In genomic region chr11:20364412-20364792, GRCh38 we compare ENCODE assay signal across 8 cellular contexts. TPM values are rescaled to one million over a fixed set of nuclear protein-coding genes. Genes with fewer than 3 reads are reported as not detected.
DNase-seq lines count a peak whose midpoint lies in the region; ATAC-seq and TF ChIP-seq lines count a peak whose summit lies in the region.

No MANE protein-coding gene starts in this region.

- H3K27ac Mint-ChIP-seq in activated CD8-positive, alpha-beta T cell treated with anti-CD3 and anti-CD28 coated beads for 36 hours, result peak overlapping the region; percentile 86
- H3K27ac Mint-ChIP-seq in stimulated activated memory B cell treated with anti-CD40 and anti-IgM and Interleukin-4, amounts not matched to agents 10 μg/mL and 1 μg/mL and 100 μg/mL, for 72 hours, result peak overlapping the region; percentile 88

- no peaks in the 10 kb centered on the region for H3K36me3 ChIP-seq in right atrium auricular region

- H3K27me3 Mint-ChIP-seq in activated CD8-positive, alpha-beta T cell treated with anti-CD3 and anti-CD28 coated beads for 36 hours, result no peaks in the 10 kb centered on the region
- H3K27me3 Mint-ChIP-seq in stimulated activated memory B cell treated with anti-CD40 and anti-IgM and Interleukin-4, amounts not matched to agents 10 μg/mL and 1 μg/mL and 100 μg/mL, for 72 hours, result no peaks in the 10 kb centered on the region

- peak overlapping the region; percentile 87 to 93 for H3K27ac ChIP-seq in right atrium auricular region

- CTCF ChIA-PET in activated CD8-positive, alpha-beta T cell treated with anti-CD3 and anti-CD28 coated beads for 36 hours (lab: Charles Lee), result interaction anchor here (0.9 to 3.8 kb wide), 3 partner anchors 9 to 236 kb away, joined by 3 to 29 read pairs (median 4); no protein-coding TSS in a partner anchor

- peak; percentile 31 for DNase-seq in NCI-H748 (lab: John Stamatoyannopoulos, UW; ENCODE audit: unreplicated experiment)
- DNase-seq in NCI-H748 treated with DMSO at 0.1 percent for 48 hours (lab: John Stamatoyannopoulos, UW), result no peak
- DNase-seq in activated CD8-positive, alpha-beta T cell treated with anti-CD3 and anti-CD28 coated beads for 36 hours, result no peak
- no peak for DNase-seq in right atrium auricular region (ENCODE audit: low spot score)
- DNase-seq in SIG-M5 treated with dmso at 0.1 percent for 504 hours (lab: John Stamatoyannopoulos, UW; ENCODE audit: unreplicated experiment), result no peak
- DNase-seq in putamen (ENCODE audit: low spot score), result no peak

- no peaks in the 10 kb centered on the region for H3K27me3 ChIP-seq in right atrium auricular region

- H3K4me3 ChIP-seq in right atrium auricular region, result peak overlapping the region; percentile 93 to 97

- POLR2A ChIA-PET in activated CD8-positive, alpha-beta T cell treated with anti-CD3 and anti-CD28 coated beads for 36 hours (lab: Charles Lee), result interaction anchor here (1.2 to 1.6 kb wide), 2 partner anchors 8 to 10 kb away, joined by 3 read pairs; no protein-coding TSS in a partner anchor

- H3K4me1 ChIP-seq in right atrium auricular region, result peaks cover 0 to 29% of the 10 kb centered on the region in 2 donors

- no peak for TF ChIP-seq CTCF in activated CD8-positive, alpha-beta T cell treated with anti-CD3 and anti-CD28 coated beads for 36 hours (IDR thresholded peaks at IDR 0.05)
- no peak for TF ChIP-seq CTCF in right atrium auricular region (IDR thresholded peaks at IDR 0.05)

- H3K9me3 ChIP-seq in right atrium auricular region, result no peaks in the 10 kb centered on the region

- H3K4me1 Mint-ChIP-seq in activated CD8-positive, alpha-beta T cell treated with anti-CD3 and anti-CD28 coated beads for 36 hours (ENCODE audit: low read depth), result peaks cover 60% of the 10 kb centered on the region
- peaks cover 59% of the 10 kb centered on the region for H3K4me1 Mint-ChIP-seq in stimulated activated memory B cell treated with anti-CD40 and anti-IgM and Interleukin-4, amounts not matched to agents 10 μg/mL and 1 μg/mL and 100 μg/mL, for 72 hours

- peak overlapping the region; percentile 81 for H3K4me3 Mint-ChIP-seq in activated CD8-positive, alpha-beta T cell treated with anti-CD3 and anti-CD28 coated beads for 36 hours
- peak overlapping the region; percentile 87 for H3K4me3 Mint-ChIP-seq in stimulated activated memory B cell treated with anti-CD40 and anti-IgM and Interleukin-4, amounts not matched to agents 10 μg/mL and 1 μg/mL and 100 μg/mL, for 72 hours

- peaks cover 51% of the 10 kb centered on the region for H3K36me3 Mint-ChIP-seq in activated CD8-positive, alpha-beta T cell treated with anti-CD3 and anti-CD28 coated beads for 36 hours (ENCODE audit: low read depth)
- peaks cover 20% of the 10 kb centered on the region for H3K36me3 Mint-ChIP-seq in stimulated activated memory B cell treated with anti-CD40 and anti-IgM and Interleukin-4, amounts not matched to agents 10 μg/mL and 1 μg/mL and 100 μg/mL, for 72 hours

- H3K9me3 Mint-ChIP-seq in activated CD8-positive, alpha-beta T cell treated with anti-CD3 and anti-CD28 coated beads for 36 hours, result peaks cover 6% of the 10 kb centered on the region
- H3K9me3 Mint-ChIP-seq in stimulated activated memory B cell treated with anti-CD40 and anti-IgM and Interleukin-4, amounts not matched to agents 10 μg/mL and 1 μg/mL and 100 μg/mL, for 72 hours, result no peaks in the 10 kb centered on the region

- intact Hi-C loops in activated CD8-positive, alpha-beta T cell treated with anti-CD3 and anti-CD28 coated beads for 36 hours (cut with micrococcal nuclease), result no loop called here

- no peak for ATAC-seq in activated CD8-positive, alpha-beta T cell treated with anti-CD3 and anti-CD28 coated beads for 36 hours
- no peak for ATAC-seq in stimulated activated memory B cell treated with anti-CD40 and anti-IgM and Interleukin-4, amounts not matched to agents 10 μg/mL and 1 μg/mL and 100 μg/mL, for 72 hours
- no peak for ATAC-seq in HG02798 (IDR thresholded peaks at IDR 0.05; ENCODE audit: poor library complexity, unreplicated experiment)

RNA-seq across cellular contexts. Expression of gene HTATIP2, which starts 0.9 kb away (rescaled TPM):
- total RNA-seq in activated CD8-positive, alpha-beta T cell treated with anti-CD3 and anti-CD28 coated beads for 36 hours, result 10 to 100 TPM; 42.8 to 44.8 TPM
- total RNA-seq in right atrium auricular region, result 10 to 100 TPM; 19.5 to 20.8 TPM

RNA-seq across cellular contexts. Expression of gene PRMT3, which starts 23.1 kb away (rescaled TPM):
- total RNA-seq in activated CD8-positive, alpha-beta T cell treated with anti-CD3 and anti-CD28 coated beads for 36 hours, result 10 to 100 TPM; 33.3 to 36.4 TPM
- total RNA-seq in right atrium auricular region, result 10 to 100 TPM in 1 of 2 donors, 1 to 10 TPM in 1; 7.9 to 11.9 TPM
